16 cellular contexts compared by ENCODE assay signal in the genomic region with DNA sequence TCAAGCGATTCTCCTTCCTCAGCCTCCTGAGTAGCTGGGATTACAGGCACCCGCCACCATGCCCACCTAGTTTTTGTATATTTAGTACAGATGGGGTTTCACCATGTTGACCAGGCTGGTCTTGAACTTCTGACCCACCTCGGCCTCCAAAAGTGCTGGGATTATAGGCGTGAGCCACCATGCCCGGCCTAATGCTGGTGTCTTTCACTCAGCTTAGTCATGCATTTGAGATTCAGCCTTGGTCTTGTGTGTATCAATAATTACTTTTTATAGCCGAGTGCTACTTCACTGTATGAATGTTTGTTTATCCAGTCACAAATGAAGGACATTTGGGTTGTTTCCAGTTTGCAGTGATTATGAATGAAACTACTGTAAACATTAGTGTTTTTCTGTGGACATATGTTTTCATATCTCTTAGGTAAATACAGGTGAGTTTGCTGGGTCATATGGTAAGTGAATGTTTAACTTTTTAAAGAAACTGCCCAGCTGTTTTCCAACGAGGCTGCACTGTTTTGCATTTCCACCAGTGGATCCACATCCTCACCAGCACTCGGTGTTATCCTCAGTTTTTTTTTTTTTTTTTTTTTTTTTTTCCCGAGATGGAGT. TPM values are rescaled to one million over a fixed set of nuclear protein-coding genes. Genes with fewer than 3 reads are reported as not detected.
A peak's percentile ranks its signal among the peaks of the same experiment; 100 is the strongest.
DNase-seq lines count a peak whose midpoint lies in the region; ATAC-seq and TF ChIP-seq lines count a peak whose summit lies in the region.
"Had no signal": no experiment of that assay in that cellular context is flagged by ENCODE, and none has a peak within 500 bp of the region (broad histone marks: within the 10 kb centered on the region; RNA-seq: fewer than 3 reads in every experiment).

No MANE protein-coding gene starts in this region.

- TF ChIP-seq CTCF in C4-2B (conservative IDR thresholded peaks at IDR 0.05) (no peak), left lung (IDR thresholded peaks at IDR 0.05) (no peak), natural killer cell (IDR thresholded peaks at IDR 0.05) (no peak)

- H3K27ac ChIP-seq in C4-2B (peak overlapping the region; percentile 28; the same call in 1 of the 2 replicates), left lung (no peak overlapping the region)
- H3K27ac ChIP-seq: colonic mucosa, SJCRH30, vagina had no signal

- no peaks in the 10 kb centered on the region for H3K36me3 Mint-ChIP-seq in activated T-cell treated with anti-CD3 and anti-CD28 coated beads, Interleukin-2, amount 50 U/mL, for 72 hours (ENCODE audit: insufficient read depth in 2 of 2)
- no peaks in the 10 kb centered on the region for H3K36me3 Mint-ChIP-seq in natural killer cell
- H3K36me3 Mint-ChIP-seq: CD4-positive, alpha-beta memory T cell had no signal

- DNase-seq in HT-29 (ENCODE audit: low spot score) (peak; percentile 79), NCI-H345 treated with DMSO at 0.1 percent for 48 hours (lab: John Stamatoyannopoulos, UW; ENCODE audit: unreplicated experiment) (peak; percentile 42), left lung (no peak), natural killer cell (no peak)
- DNase-seq in activated T-cell treated with anti-CD3 and anti-CD28 coated beads, Interleukin-2, amount 50 U/mL, for 72 hours, result no peak
- DNase-seq: activated CD4-positive, alpha-beta T cell treated with anti-CD3 and anti-CD28 coated beads for 1 hour; CD4-positive, alpha-beta memory T cell; colonic mucosa; NCI-H2171 treated with DMSO at 0.1 percent for 48 hours; retina; SJCRH30 had no signal

- H3K4me1 Mint-ChIP-seq in activated T-cell treated with anti-CD3 and anti-CD28 coated beads, Interleukin-2, amount 50 U/mL, for 72 hours (ENCODE audit: low read depth), result peaks cover 4% of the 10 kb centered on the region
- H3K4me1 Mint-ChIP-seq in natural killer cell, result peaks cover 26 to 30% of the 10 kb centered on the region in 2 donors
- H3K4me1 Mint-ChIP-seq: CD4-positive, alpha-beta memory T cell had no signal

- H3K27ac Mint-ChIP-seq in activated T-cell treated with anti-CD3 and anti-CD28 coated beads, Interleukin-2, amount 50 U/mL, for 72 hours, result no peak overlapping the region
- H3K27ac Mint-ChIP-seq in natural killer cell, result no peak overlapping the region
- H3K27ac Mint-ChIP-seq: CD4-positive, alpha-beta memory T cell had no signal

- H3K36me3 ChIP-seq in left lung, result peaks cover 0 to 4% of the 10 kb centered on the region in 2 donors
- H3K36me3 ChIP-seq: colonic mucosa, SJCRH30, vagina had no signal

- H3K4me3 Mint-ChIP-seq in activated T-cell treated with anti-CD3 and anti-CD28 coated beads, Interleukin-2, amount 50 U/mL, for 72 hours, result no peak overlapping the region
- H3K4me3 Mint-ChIP-seq in natural killer cell, result no peak overlapping the region
- H3K4me3 Mint-ChIP-seq: CD4-positive, alpha-beta memory T cell had no signal

- intact Hi-C loops in left lung (cut with DNase I) (no loop called here), natural killer cell (cut with micrococcal nuclease) (no loop called here)

- peaks cover 0 to 10% of the 10 kb centered on the region in 2 donors for H3K4me1 ChIP-seq in left lung
- H3K4me1 ChIP-seq: SJCRH30, vagina had no signal

- ATAC-seq in left lung (peak; percentile 84), HG02973 (IDR thresholded peaks at IDR 0.05; ENCODE audit: unreplicated experiment) (no peak), natural killer cell (no peak), HG03432 (IDR thresholded peaks at IDR 0.05; ENCODE audit: unreplicated experiment) (no peak)
- ATAC-seq in activated T-cell treated with anti-CD3 and anti-CD28 coated beads, Interleukin-2, amount 50 U/mL, for 72 hours (replicated peaks in 1 of 2), result no peak
- ATAC-seq: GM12878 had no signal

- no peaks in the 10 kb centered on the region for H3K9me3 ChIP-seq in left lung
- H3K9me3 ChIP-seq: colonic mucosa, SJCRH30, vagina had no signal

- H3K27me3 Mint-ChIP-seq in activated T-cell treated with anti-CD3 and anti-CD28 coated beads, Interleukin-2, amount 50 U/mL, for 72 hours (ENCODE audit: low read depth), result peaks cover 8% of the 10 kb centered on the region
- no peaks in the 10 kb centered on the region for H3K27me3 Mint-ChIP-seq in natural killer cell (ENCODE audit: low read depth in 2 of 2)

- H3K4me3 ChIP-seq in left lung, result no peak overlapping the region
- H3K4me3 ChIP-seq: colonic mucosa, GM12878, SJCRH30, vagina had no signal

- H3K27me3 ChIP-seq in left lung, result no peaks in the 10 kb centered on the region
- H3K27me3 ChIP-seq: SJCRH30, vagina had no signal

- H3K9me3 Mint-ChIP-seq in activated T-cell treated with anti-CD3 and anti-CD28 coated beads, Interleukin-2, amount 50 U/mL, for 72 hours, result no peaks in the 10 kb centered on the region
- H3K9me3 Mint-ChIP-seq in natural killer cell, result no peaks in the 10 kb centered on the region
- H3K9me3 Mint-ChIP-seq: CD4-positive, alpha-beta memory T cell had no signal

RNA-seq across cellular contexts. Expression of gene PLCG2, which starts 11.0 kb away (rescaled TPM):
- 1.6 and 3.0 TPM in 2 replicates for total RNA-seq in HT-29 (2014; rRNA removed; shearing (Covaris generic))
- total RNA-seq in left lung, result 10 to 100 TPM; 22.5 to 48.7 TPM
- 10 to 100 TPM in 1 of 2 donors, 1 to 10 TPM in 1; 8.0 to 25.6 TPM for total RNA-seq in activated T-cell treated with anti-CD3 and anti-CD28 coated beads, Interleukin-2, amount 50 U/mL, for 72 hours
- 100 to 1,000 TPM; 250 to 298 (median 285) TPM for total RNA-seq in natural killer cell

Comparison
In these comparisons a context has a peak if more than half of its experiments do, and no peak if none do; other contexts are left out.
1. DNase-seq: peak in HT-29 (single experiment) and NCI-H345 treated with DMSO at 0.1 percent for 48 hours (single experiment); none in left lung (0 of 2), activated T-cell treated with anti-CD3 and anti-CD28 coated beads, Interleukin-2, amount 50 U/mL, for 72 hours (0 of 2) and natural killer cell (single experiment).
2. RNA of gene PLCG2, which starts 11.0 kb away (total RNA-seq): 250 to 298 TPM in natural killer cell; 22.5 to 48.7 TPM in left lung, 8.0 to 25.6 TPM in activated T-cell treated with anti-CD3 and anti-CD28 coated beads, Interleukin-2, amount 50 U/mL, for 72 hours and 1.6 to 3.0 TPM in HT-29; every median in the first group is over 4 times any median in the second.